In genomic region chr19:19193926-19194325, GRCh38 we compare ENCODE assay signal across 8 cellular contexts. TPM values are rescaled to one million over a fixed set of nuclear protein-coding genes. Genes with fewer than 3 reads are reported as not detected.
DNase-seq lines count a peak whose midpoint lies in the region; ATAC-seq and TF ChIP-seq lines count a peak whose summit lies in the region.
"Had no signal": no experiment of that assay in that cellular context is flagged by ENCODE, and none has a peak within 500 bp of the region (broad histone marks: within the 10 kb centered on the region; RNA-seq: fewer than 3 reads in every experiment).

No MANE protein-coding gene starts in this region.

- TF ChIP-seq CTCF in neural crest cell (conservative IDR thresholded peaks at IDR 0.05), result no peak

- H3K36me3 Mint-ChIP-seq in activated naive CD4-positive, alpha-beta T cell treated with anti-CD3 and anti-CD28 coated beads, Interleukin-2, amount 50 U/mL, for 72 hours, result peaks cover 14 to 29% of the 10 kb centered on the region in 2 donors
- peaks cover 6% of the 10 kb centered on the region for H3K36me3 Mint-ChIP-seq in neural crest cell (ENCODE audit: low read depth)

- no peak for ATAC-seq in activated naive CD4-positive, alpha-beta T cell treated with anti-CD3 and anti-CD28 coated beads, Interleukin-2, amount 50 U/mL, for 72 hours

- peak overlapping the region; percentile 98; the same call in 1 of the 2 replicates for H3K4me3 ChIP-seq in HAP-1

- H3K4me1 Mint-ChIP-seq in neural crest cell, result peaks cover 35% of the 10 kb centered on the region

- peak overlapping the region; percentile 100 for H3K4me3 Mint-ChIP-seq in neural crest cell

- in situ Hi-C loops in HAP-1 (cut with MboI; ENCODE audit: low sequenced_read_pairs), result no loop called here

- H3K27me3 Mint-ChIP-seq in neural crest cell (ENCODE audit: low read depth), result no peaks in the 10 kb centered on the region

- DNase-seq in HAP-1 (ENCODE audit: low spot score in 2 of 2), result no peak
- no peak for DNase-seq in activated naive CD4-positive, alpha-beta T cell treated with anti-CD3 and anti-CD28 coated beads, Interleukin-2, amount 50 U/mL, for 72 hours (ENCODE audit: low spot score in 2 of 2)
- DNase-seq in neural crest cell (ENCODE audit: low read depth, low spot score), result no peak
- no peak for DNase-seq in GDM1 (lab: John Stamatoyannopoulos, UW)
- no peak for DNase-seq in NCI-H146 (lab: John Stamatoyannopoulos, UW)
- no peak for DNase-seq in activated CD8-positive, alpha-beta memory T cell treated with anti-CD3 and anti-CD28 coated beads, Interleukin-2, amount 50 U/mL, for 4 hours
- DNase-seq: NK-92 treated with Interleukin-12 subunit alpha and Interleukin-12 subunit beta, amount 100 ng/mL, for 24 hours; stimulated activated CD4-positive, alpha-beta T cell treated with anti-CD3 and anti-CD28 coated beads, Interleukin-4, amount 100 ng/mL, for 4 hours had no signal

- H3K36me3 ChIP-seq in HAP-1 (replicated peaks), result peaks cover 16% of the 10 kb centered on the region

- H3K4me1 ChIP-seq in HAP-1, result peaks cover 6% of the 10 kb centered on the region; the same call in 1 of the 2 replicates

- H3K27me3 ChIP-seq in HAP-1 (ENCODE audit: low read depth), result no peaks in the 10 kb centered on the region

- peak overlapping the region; percentile 96 to 99 for H3K27ac Mint-ChIP-seq in activated naive CD4-positive, alpha-beta T cell treated with anti-CD3 and anti-CD28 coated beads, Interleukin-2, amount 50 U/mL, for 72 hours
- H3K27ac Mint-ChIP-seq in neural crest cell (ENCODE audit: unreplicated experiment), result no peak overlapping the region

- no peaks in the 10 kb centered on the region for H3K9me3 ChIP-seq in HAP-1

- H3K9me3 Mint-ChIP-seq in activated naive CD4-positive, alpha-beta T cell treated with anti-CD3 and anti-CD28 coated beads, Interleukin-2, amount 50 U/mL, for 72 hours, result no peaks in the 10 kb centered on the region
- H3K9me3 Mint-ChIP-seq in neural crest cell, result no peaks in the 10 kb centered on the region

RNA-seq across cellular contexts. Expression of gene RFXANK, which starts 1.9 kb away (rescaled TPM):
- total RNA-seq in activated naive CD4-positive, alpha-beta T cell treated with anti-CD3 and anti-CD28 coated beads, Interleukin-2, amount 50 U/mL, for 72 hours, result 100 to 1,000 TPM in 1 of 2 donors, 10 to 100 TPM in 1; 88.2 to 122 TPM
- 107 and 111 TPM in 2 replicates for total RNA-seq in neural crest cell

RNA-seq across cellular contexts. Expression of gene BORCS8, which starts 2.0 kb away (rescaled TPM):
- 10 to 100 TPM; 11.6 to 26.9 TPM for total RNA-seq in activated naive CD4-positive, alpha-beta T cell treated with anti-CD3 and anti-CD28 coated beads, Interleukin-2, amount 50 U/mL, for 72 hours
- 23.6 and 28.0 TPM in 2 replicates for total RNA-seq in neural crest cell

RNA-seq across cellular contexts. Expression of gene NR2C2AP, which starts 9.3 kb away (rescaled TPM):
- total RNA-seq in activated naive CD4-positive, alpha-beta T cell treated with anti-CD3 and anti-CD28 coated beads, Interleukin-2, amount 50 U/mL, for 72 hours, result 10 to 100 TPM; 34.4 to 38.6 TPM
- 17.6 and 18.6 TPM in 2 replicates for total RNA-seq in neural crest cell

RNA-seq across cellular contexts. Expression of gene NCAN, which starts 17.8 kb away (rescaled TPM):
- not detected for total RNA-seq in activated naive CD4-positive, alpha-beta T cell treated with anti-CD3 and anti-CD28 coated beads, Interleukin-2, amount 50 U/mL, for 72 hours
- total RNA-seq in neural crest cell, result 12.3 and 13.8 TPM in 2 replicates

RNA-seq across cellular contexts. Expression of gene MEF2B, which starts 23.9 kb away (rescaled TPM):
- total RNA-seq in activated naive CD4-positive, alpha-beta T cell treated with anti-CD3 and anti-CD28 coated beads, Interleukin-2, amount 50 U/mL, for 72 hours, result 1 to 10 TPM; 2.4 to 3.4 TPM
- 1.4 and 1.5 TPM in 2 replicates for total RNA-seq in neural crest cell
